8 cellular contexts compared by ENCODE assay signal in genomic region chr17:1724351-1724868, GRCh38.
DNase-seq lines count a peak whose midpoint lies in the region; ATAC-seq lines count a peak whose summit lies in the region.

WDR81 (plus strand) TSS chr17:1724704; CDS start chr17:1724960, 256 bp downstream.

- peaks cover 19% of the 10 kb centered on the region for H3K36me3 Mint-ChIP-seq in effector memory CD8-positive, alpha-beta T cell (ENCODE audit: insufficient read depth)

- peak within 1 kb of the TSS; percentile 60 to 95 for H3K27ac Mint-ChIP-seq in effector memory CD8-positive, alpha-beta T cell

- H3K9me3 Mint-ChIP-seq in effector memory CD8-positive, alpha-beta T cell, result no peaks in the 10 kb centered on the region

- H3K4me1 Mint-ChIP-seq in effector memory CD8-positive, alpha-beta T cell (ENCODE audit: low read depth in 2 of 2), result peaks cover 28 to 30% of the 10 kb centered on the region in 2 donors

- peak; percentile 49 for ATAC-seq in HG03135 (IDR thresholded peaks at IDR 0.05; ENCODE audit: unreplicated experiment)
- peak; percentile 77 for ATAC-seq in effector memory CD8-positive, alpha-beta T cell (replicated peaks)

- DNase-seq in NCI-H2029 (lab: John Stamatoyannopoulos, UW), result peak; percentile 50
- DNase-seq in NCI-H2029 treated with DMSO at 0.1 percent for 48 hours (lab: John Stamatoyannopoulos, UW), result no peak
- DNase-seq in NOMO-1 (lab: John Stamatoyannopoulos, UW; ENCODE audit: unreplicated experiment in 2 of 2), result peak; percentile 79 to 83
- DNase-seq in activated CD8-positive, alpha-beta memory T cell treated with anti-CD3 and anti-CD28 coated beads for 48 hours (ENCODE audit: low read depth in 2 of 3, low spot score in 2 of 3), result peak; percentile 76 to 80 (median 77)
- peak; percentile 73 to 78 (median 76) for DNase-seq in effector memory CD8-positive, alpha-beta T cell
- peak; percentile 88 for DNase-seq in medulla oblongata (ENCODE audit: extremely low spot score)
- peak; percentile 75 to 78 (median 76) for DNase-seq in stimulated activated CD4-positive, alpha-beta T cell treated with anti-CD3 and anti-CD28 coated beads, TNF-alpha, amount 100 ng/mL, for 4 hours (ENCODE audit: low read depth in 3 of 3)

- H3K27me3 Mint-ChIP-seq in effector memory CD8-positive, alpha-beta T cell, result no peaks in the 10 kb centered on the region

- peak within 1 kb of the TSS; percentile 77 to 82 for H3K4me3 Mint-ChIP-seq in effector memory CD8-positive, alpha-beta T cell
